In genomic region chr22:45543243-45543642, GRCh38 we compare ENCODE assay signal across 19 cellular contexts. TPM values are rescaled to one million over a fixed set of nuclear protein-coding genes. Genes with fewer than 3 reads are reported as not detected.
"Had no signal": no experiment of that assay in that cellular context is flagged by ENCODE, and none has a peak within 500 bp of the region (broad histone marks: within the 10 kb centered on the region; RNA-seq: fewer than 3 reads in every experiment).

No MANE protein-coding gene starts in this region.

- H3K27ac ChIP-seq: esophagus muscularis mucosa, pancreas, spleen had no signal

- H3K9me3 Mint-ChIP-seq: central memory CD8-positive, alpha-beta T cell; naive thymus-derived CD8-positive, alpha-beta T cell; stimulated activated memory B cell treated with anti-CD40 and anti-IgM and Interleukin-4, amounts not matched to agents 10 μg/mL and 1 μg/mL and 100 μg/mL, for 72 hours; stimulated activated naive CD8-positive, alpha-beta T cell treated with anti-CD3 and anti-CD28 coated beads, Interleukin-15, Interleukin-2, amounts not matched to agents 100 ng/mL and 50 ng/mL, for 24 hours had no signal

- H3K4me3 ChIP-seq: esophagus muscularis mucosa, gastrocnemius medialis, mucosa of descending colon, pancreas, prostate gland, spleen, tibial artery had no signal

- H3K27ac Mint-ChIP-seq: naive thymus-derived CD8-positive, alpha-beta T cell; stimulated activated memory B cell treated with anti-CD40 and anti-IgM and Interleukin-4, amounts not matched to agents 10 μg/mL and 1 μg/mL and 100 μg/mL, for 72 hours; stimulated activated naive CD8-positive, alpha-beta T cell treated with anti-CD3 and anti-CD28 coated beads, Interleukin-15, Interleukin-2, amounts not matched to agents 100 ng/mL and 50 ng/mL, for 24 hours had no signal

- H3K4me1 Mint-ChIP-seq: central memory CD8-positive, alpha-beta T cell; naive thymus-derived CD8-positive, alpha-beta T cell had no signal

- H3K27me3 ChIP-seq: esophagus muscularis mucosa, gastrocnemius medialis, pancreas, tibial artery had no signal

- H3K27me3 Mint-ChIP-seq: stimulated activated naive CD8-positive, alpha-beta T cell treated with anti-CD3 and anti-CD28 coated beads, Interleukin-15, Interleukin-2, amounts not matched to agents 100 ng/mL and 50 ng/mL, for 24 hours had no signal

- DNase-seq: effector memory CD4-positive, alpha-beta T cell; gastrocnemius medialis; kidney; left colon; naive thymus-derived CD8-positive, alpha-beta T cell; nucleus accumbens; pancreas; spleen; stimulated activated CD4-positive, alpha-beta T cell treated with anti-CD3 and anti-CD28 coated beads, Interleukin-15, amount 100 ng/mL, for 24 hours; stimulated activated CD4-positive, alpha-beta T cell treated with anti-CD3 and anti-CD28 coated beads, Interleukin-1b, Interleukin-23, amount 100 ng/mL, for 48 hours; stimulated activated CD4-positive, alpha-beta T cell treated with anti-CD3 and anti-CD28 coated beads, Interleukin-4, amount 100 ng/mL, for 24 hours; tibial artery had no signal

- H3K4me1 ChIP-seq: pancreas, prostate gland had no signal

- H3K4me3 Mint-ChIP-seq: central memory CD8-positive, alpha-beta T cell; naive thymus-derived CD8-positive, alpha-beta T cell; stimulated activated memory B cell treated with anti-CD40 and anti-IgM and Interleukin-4, amounts not matched to agents 10 μg/mL and 1 μg/mL and 100 μg/mL, for 72 hours; stimulated activated naive CD8-positive, alpha-beta T cell treated with anti-CD3 and anti-CD28 coated beads, Interleukin-15, Interleukin-2, amounts not matched to agents 100 ng/mL and 50 ng/mL, for 24 hours had no signal

- H3K36me3 Mint-ChIP-seq: naive thymus-derived CD8-positive, alpha-beta T cell; stimulated activated memory B cell treated with anti-CD40 and anti-IgM and Interleukin-4, amounts not matched to agents 10 μg/mL and 1 μg/mL and 100 μg/mL, for 72 hours had no signal

- ATAC-seq: gastrocnemius medialis; left colon; mucosa of descending colon; naive thymus-derived CD8-positive, alpha-beta T cell; pancreas; sciatic nerve; stimulated activated memory B cell treated with anti-CD40 and anti-IgM and Interleukin-4, amounts not matched to agents 10 μg/mL and 1 μg/mL and 100 μg/mL, for 72 hours had no signal

- H3K9me3 ChIP-seq: esophagus muscularis mucosa, gastrocnemius medialis, mucosa of descending colon, pancreas, prostate gland, spleen, tibial artery had no signal

- H3K36me3 ChIP-seq: gastrocnemius medialis, pancreas, prostate gland, spleen had no signal

RNA-seq across cellular contexts. Expression of gene FBLN1, which starts 40.6 kb away (rescaled TPM):
- total RNA-seq: naive thymus-derived CD8-positive, alpha-beta T cell had no signal
